Comparison of ENCODE assay signal across 12 cellular contexts in the genomic region with DNA sequence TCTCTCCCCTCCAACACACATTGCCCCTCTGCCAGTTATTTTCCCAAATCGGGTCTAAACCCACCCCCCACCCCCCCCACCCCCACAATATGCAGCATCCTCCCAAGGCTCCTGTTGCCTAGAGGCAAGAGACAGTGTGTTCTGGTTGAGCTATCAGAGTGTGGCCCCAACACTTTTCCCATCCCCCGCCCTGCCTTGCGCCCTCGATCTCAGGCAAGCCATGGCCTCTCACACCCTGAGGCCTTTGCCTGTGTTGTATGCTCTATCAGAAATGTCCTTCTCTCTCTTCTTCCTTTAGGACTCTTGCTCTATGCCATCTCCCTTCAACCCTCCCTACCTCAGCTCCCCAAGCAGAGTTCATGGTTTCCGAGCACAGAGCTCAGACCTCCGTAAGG.
"Had no signal": no experiment of that assay in that cellular context is flagged by ENCODE, and none has a peak within 500 bp of the region (broad histone marks: within the 10 kb centered on the region; RNA-seq: fewer than 3 reads in every experiment).

No MANE protein-coding gene starts in this region.

- DNase-seq: activated CD4-positive, alpha-beta T cell treated with anti-CD3 and anti-CD28 coated beads, Interleukin-2, amount 50 U/mL, for 4 hours; activated gamma-delta T cell treated with Interleukin-2 at 50 U/mL for 16 hours; activated naive CD8-positive, alpha-beta T cell treated with anti-CD3 and anti-CD28 coated beads, Interleukin-2, amount 50 U/mL, for 24 hours; activated T-cell treated with anti-CD3 and anti-CD28 coated beads, Interleukin-2, amount 50 U/mL, for 48 hours; effector CD4-positive, alpha-beta T cell; retina; small intestine; T-helper 17 cell; upper lobe of left lung had no signal

- H3K4me3 ChIP-seq: cardiac muscle cell, colonic mucosa, upper lobe of left lung had no signal

- H3K9me3 ChIP-seq: colonic mucosa, upper lobe of left lung had no signal

- H3K27me3 ChIP-seq: colonic mucosa had no signal

- ATAC-seq: activated CD4-positive, CD25-positive, alpha-beta regulatory T cell treated with anti-CD3 and anti-CD28 coated beads, Interleukin-2, amount 50 U/mL, for 24 hours; activated naive CD8-positive, alpha-beta T cell treated with anti-CD3 and anti-CD28 coated beads, Interleukin-2, amount 50 U/mL, for 24 hours; T-helper 17 cell had no signal

- H3K9me3 Mint-ChIP-seq: activated naive CD8-positive, alpha-beta T cell treated with anti-CD3 and anti-CD28 coated beads, Interleukin-2, amount 50 U/mL, for 24 hours had no signal

- H3K27ac ChIP-seq: cardiac muscle cell, colonic mucosa, upper lobe of left lung had no signal

- H3K4me3 Mint-ChIP-seq: activated naive CD8-positive, alpha-beta T cell treated with anti-CD3 and anti-CD28 coated beads, Interleukin-2, amount 50 U/mL, for 24 hours; T-helper 17 cell had no signal

- H3K36me3 ChIP-seq: cardiac muscle cell, colonic mucosa, upper lobe of left lung had no signal

- H3K27ac Mint-ChIP-seq: activated naive CD8-positive, alpha-beta T cell treated with anti-CD3 and anti-CD28 coated beads, Interleukin-2, amount 50 U/mL, for 24 hours; T-helper 17 cell had no signal

- H3K4me1 Mint-ChIP-seq: activated naive CD8-positive, alpha-beta T cell treated with anti-CD3 and anti-CD28 coated beads, Interleukin-2, amount 50 U/mL, for 24 hours; T-helper 17 cell had no signal
